In the genomic region with DNA sequence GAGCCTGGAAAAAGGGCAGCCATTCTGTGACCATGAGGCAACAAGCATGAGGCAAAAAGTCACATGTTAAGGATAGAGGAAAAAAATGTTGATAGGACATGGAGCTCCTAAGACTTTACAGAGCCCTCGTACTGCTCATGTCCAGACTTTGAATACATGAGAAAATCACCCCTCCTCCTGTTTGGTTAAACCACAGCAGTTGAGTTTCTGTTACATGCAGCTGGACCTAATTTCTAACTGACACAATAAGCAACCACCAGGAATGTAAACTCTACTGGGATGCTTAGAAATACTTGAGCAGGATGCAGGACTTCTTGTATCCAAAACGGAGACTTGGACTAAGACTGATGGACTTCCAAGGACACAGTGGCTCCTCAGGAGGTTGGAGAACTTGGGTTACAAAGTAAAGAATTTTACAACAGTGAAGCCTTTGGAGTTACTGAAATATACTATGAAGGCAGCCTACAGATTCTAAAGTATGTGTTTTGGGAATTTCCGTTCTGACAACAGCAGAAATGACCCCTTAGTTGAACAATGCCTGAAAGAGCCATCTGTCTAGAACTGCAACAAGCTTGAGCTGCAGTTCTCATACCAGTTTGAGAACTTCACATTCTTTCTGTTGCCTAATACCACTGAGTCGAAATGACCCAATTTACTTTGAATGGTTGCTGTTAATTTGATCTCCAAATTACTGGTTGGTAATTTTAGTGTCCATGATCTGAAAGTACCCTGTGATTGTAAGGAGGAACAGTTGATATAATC, we compare ENCODE assay signal across 21 cellular contexts.
A peak's percentile ranks its signal among the peaks of the same experiment; 100 is the strongest.
DNase-seq lines count a peak whose midpoint lies in the region; ATAC-seq and TF ChIP-seq lines count a peak whose summit lies in the region.
"Had no signal": no experiment of that assay in that cellular context is flagged by ENCODE, and none has a peak within 500 bp of the region (broad histone marks: within the 10 kb centered on the region; RNA-seq: fewer than 3 reads in every experiment).

No MANE protein-coding gene starts in this region.

- dilution Hi-C loops in mammary epithelial cell (cut with HindIII; ENCODE audit: low sequenced_read_pairs) = loop anchor here (5.0 kb wide), 1 partner anchor 53 kb away; no protein-coding TSS in a partner anchor

- in situ Hi-C loops in mammary epithelial cell (cut with MboI; ENCODE audit: low sequenced_read_pairs in 2 of 2) = no loop called here

- H3K27ac Mint-ChIP-seq in MCF 10A (ENCODE audit: low read depth, unreplicated experiment) = no peak overlapping the region
- H3K27ac Mint-ChIP-seq in natural killer cell = no peak overlapping the region
- H3K27ac Mint-ChIP-seq: activated T-helper 2 cell treated with anti-CD3 and anti-CD28 coated beads, Interferon-gamma antibody, Interleukin-2, Interleukin-4, amounts not matched to agents 10 μg/mL and 5 μg/mL and 100 μg/mL, durations not matched to agents 14 hours and 24 hours and 36 hours; CD8-positive, alpha-beta memory T cell; effector memory CD8-positive, alpha-beta T cell; nephron progenitor cell had no signal

- 86% methylated on average over 4 of the region's 4 CpGs for WGBS in mammary epithelial cell (ENCODE audit: low coverage, missing lambda C conversion rate)

- H3K36me3 ChIP-seq in mammary epithelial cell (ENCODE audit: insufficient read depth, low read length) = no peaks in the 10 kb centered on the region
- H3K36me3 ChIP-seq: gastrocnemius medialis, prostate gland, spleen, suprapubic skin had no signal

- H3K27ac ChIP-seq in mammary epithelial cell (ENCODE audit: insufficient read depth, low read depth, low read length) = no peak overlapping the region
- H3K27ac ChIP-seq: gastrocnemius medialis, prostate gland, spleen, suprapubic skin had no signal

- H3K4me1 ChIP-seq in mammary epithelial cell (ENCODE audit: insufficient read depth, low read length) = no peaks in the 10 kb centered on the region
- H3K4me1 ChIP-seq: gastrocnemius medialis, prostate gland, spleen, suprapubic skin had no signal

- ATAC-seq in natural killer cell = no peak
- ATAC-seq: effector memory CD8-positive, alpha-beta T cell; gastrocnemius medialis had no signal

- H4K20me1 ChIP-seq in mammary epithelial cell (ENCODE audit: insufficient read depth, low read length) = no peaks in the 10 kb centered on the region

- POLR2A ChIA-PET in MCF 10A (lab: Yijun Ruan, JAX) = no interaction called here

- CTCF ChIA-PET in mammary epithelial cell (lab: Charles Lee; ENCODE audit: low non-redundant PET) = no interaction called here
- CTCF ChIA-PET in MCF 10A (lab: Yijun Ruan, JAX) = interaction anchor here (0.5 kb wide), 1 partner anchor 278 kb away, joined by 3 read pairs; no protein-coding TSS in a partner anchor

- no peak overlapping the region for H3K4me3 ChIP-seq in mammary epithelial cell (replicated peaks in 1 of 3; ENCODE audit: insufficient read depth in 1 of 3, low read depth in 2 of 3, low read length in 3 of 3)
- H3K4me3 ChIP-seq: gastrocnemius medialis, prostate gland, spleen, suprapubic skin had no signal

- peaks cover 3% of the 10 kb centered on the region for H3K9me3 ChIP-seq in mammary epithelial cell (replicated peaks; ENCODE audit: insufficient read depth, low read length)
- H3K9me3 ChIP-seq: prostate gland, suprapubic skin had no signal

- no peak overlapping the region for H3K4me2 ChIP-seq in mammary epithelial cell (ENCODE audit: insufficient read depth, low read depth, low read length)

- no peaks in the 10 kb centered on the region for H3K27me3 ChIP-seq in mammary epithelial cell (ENCODE audit: insufficient read depth, low read length)
- H3K27me3 ChIP-seq: gastrocnemius medialis, spleen, suprapubic skin had no signal

- H3K27me3 Mint-ChIP-seq in MCF 10A (ENCODE audit: insufficient read depth, unreplicated experiment) (no peaks in the 10 kb centered on the region), natural killer cell (ENCODE audit: low read depth in 2 of 2) (peaks cover 19 to 25% of the 10 kb centered on the region in 2 donors)

- DNase-seq in mammary epithelial cell (peak; percentile 31), MCF 10A (ENCODE audit: unreplicated experiment) (no peak), RPMI7951 (ENCODE audit: low read depth) (peak; percentile 72), fibroblast of peridontal ligament (ENCODE audit: extremely low read depth) (peak; percentile 95), retina (no peak), natural killer cell (no peak), NCI-H2081 treated with DMSO at 0.1 percent for 48 hours (lab: John Stamatoyannopoulos, UW) (no peak), KG1 (lab: John Stamatoyannopoulos, UW) (no peak)
- DNase-seq: activated CD4-positive, alpha-beta T cell treated with anti-CD3 and anti-CD28 coated beads for 4 hours; CD8-positive, alpha-beta memory T cell; cerebellar nuclear complex; DMS79 treated with DMSO at 0.1 percent for 48 hours; effector memory CD8-positive, alpha-beta T cell; gastrocnemius medialis; Karpas-422; nephron progenitor cell; spleen; SW 1271 had no signal

- TF ChIP-seq CTCF in mammary epithelial cell (conservative IDR thresholded peaks at IDR 0.05 in 1 of 2, IDR thresholded peaks at IDR 0.05 in 1 of 2; ENCODE audit: extremely low read depth in 1 of 2, insufficient read depth in 1 of 2, low read depth in 1 of 2, low read length in 2 of 2) (no peak), MCF 10A (IDR thresholded peaks at IDR 0.05; ENCODE audit: unreplicated experiment) (no peak), natural killer cell (IDR thresholded peaks at IDR 0.05) (no peak)

- no peaks in the 10 kb centered on the region for H3K4me1 Mint-ChIP-seq in MCF 10A (ENCODE audit: insufficient read depth, unreplicated experiment)
- no peaks in the 10 kb centered on the region for H3K4me1 Mint-ChIP-seq in natural killer cell
- H3K4me1 Mint-ChIP-seq: CD8-positive, alpha-beta memory T cell had no signal

- H3K79me2 ChIP-seq in mammary epithelial cell (ENCODE audit: insufficient read depth, low read length) = no peaks in the 10 kb centered on the region

- H3K4me3 Mint-ChIP-seq in MCF 10A (ENCODE audit: unreplicated experiment) (no peak overlapping the region), natural killer cell (no peak overlapping the region)
- H3K4me3 Mint-ChIP-seq: CD8-positive, alpha-beta memory T cell; effector memory CD8-positive, alpha-beta T cell; nephron progenitor cell had no signal

- intact Hi-C loops in mammary epithelial cell (cut with micrococcal nuclease) = no loop called here
- intact Hi-C loops in MCF 10A (cut with micrococcal nuclease) = no loop called here
- intact Hi-C loops in natural killer cell (cut with micrococcal nuclease) = no loop called here

- H3K36me3 Mint-ChIP-seq in MCF 10A (ENCODE audit: insufficient read depth, unreplicated experiment) (no peaks in the 10 kb centered on the region), natural killer cell (no peaks in the 10 kb centered on the region)

- H2AFZ ChIP-seq in mammary epithelial cell (ENCODE audit: low read depth, low read length) = no peak overlapping the region

- H3K9ac ChIP-seq in mammary epithelial cell (ENCODE audit: insufficient read depth, low read length) = no peak overlapping the region

- no TSS peak for BruUV-seq in mammary epithelial cell (replicated peaks; lab: Mats Ljungman, UMichigan)
- BruUV-seq in MCF 10A (replicated peaks; lab: Mats Ljungman, UMichigan) = no TSS peak

- H3K9me3 Mint-ChIP-seq in MCF 10A (ENCODE audit: unreplicated experiment) (peaks cover 15% of the 10 kb centered on the region), natural killer cell (no peaks in the 10 kb centered on the region)
- H3K9me3 Mint-ChIP-seq: effector memory CD8-positive, alpha-beta T cell had no signal

Comparison
In these comparisons a context has a peak if more than half of its experiments do, and no peak if none do; other contexts are left out.
1. DNase-seq: peak in mammary epithelial cell (single experiment), RPMI7951 (single experiment) and fibroblast of peridontal ligament (single experiment); none in MCF 10A (single experiment), retina (single experiment), natural killer cell (single experiment), NCI-H2081 treated with DMSO at 0.1 percent for 48 hours (single experiment) and KG1 (single experiment).